In the genomic region with DNA sequence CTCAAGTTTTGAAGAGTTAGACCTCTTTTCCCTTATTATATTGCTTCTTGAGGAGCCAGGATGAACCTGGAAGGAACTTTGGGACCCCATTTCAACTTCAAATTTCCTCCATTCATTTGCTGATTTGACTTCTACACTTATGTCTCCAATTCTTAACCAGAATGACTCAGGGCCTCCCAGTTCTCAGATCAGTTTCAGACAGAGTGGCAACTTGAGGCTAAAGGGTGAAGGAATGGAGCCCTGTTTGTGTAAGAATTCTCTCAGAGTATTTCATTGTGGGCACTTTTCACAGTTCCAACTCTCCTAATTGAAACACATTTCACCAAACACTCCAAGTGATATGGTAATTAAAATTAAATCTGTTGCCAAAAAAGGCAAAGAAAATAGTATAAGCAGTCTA, we compare ENCODE assay signal across 23 cellular contexts.
DNase-seq lines count a peak whose midpoint lies in the region; ATAC-seq lines count a peak whose summit lies in the region.
"Had no signal": no experiment of that assay in that cellular context is flagged by ENCODE, and none has a peak within 500 bp of the region (broad histone marks: within the 10 kb centered on the region; RNA-seq: fewer than 3 reads in every experiment).

No MANE protein-coding gene starts in this region.

- no peak for ATAC-seq in HG03520 (IDR thresholded peaks at IDR 0.05; ENCODE audit: unreplicated experiment)
- no peak for ATAC-seq in activated CD4-positive, CD25-positive, alpha-beta regulatory T cell treated with anti-CD3 and anti-CD28 coated beads, Interleukin-2, amount 50 U/mL, for 24 hours
- ATAC-seq: CD8-positive, alpha-beta T cell had no signal

- DNase-seq in LHCN-M2 (ENCODE audit: low read depth) (peak; percentile 35), epithelial cell of prostate (ENCODE audit: low read depth, low spot score) (no peak), kidney tubule cell (ENCODE audit: low spot score) (peak; percentile 37), kidney glomerular epithelial cell (lab: John Stamatoyannopoulos, UW) (no peak)
- no peak for DNase-seq in stimulated activated CD4-positive, alpha-beta T cell treated with anti-CD3 and anti-CD28 coated beads, Interleukin-4, amount 100 ng/mL, for 1 hour
- DNase-seq: C1 segment of cervical spinal cord; Caco-2; CD8-positive, alpha-beta T cell; EL; GF-D8; H7; KBM-7; MM.1S; NCI-H1417; NCI-H1694; NCI-H2029 treated with DMSO at 0.1 percent for 48 hours; NCI-H2227 treated with DMSO at 0.1 percent for 48 hours; NCI-H526 treated with DMSO at 0.1 percent for 48 hours; Right ventricle myocardium superior; RPMI8226 had no signal

- H3K27ac ChIP-seq in epithelial cell of prostate, result peak overlapping the region; percentile 38
- H3K27ac ChIP-seq: SJSA1 had no signal

Comparison
In these comparisons a context has a peak if more than half of its experiments do, and no peak if none do; other contexts are left out.
1. DNase-seq: peak in LHCN-M2 (single experiment) and kidney tubule cell (single experiment); none in epithelial cell of prostate (single experiment), stimulated activated CD4-positive, alpha-beta T cell treated with anti-CD3 and anti-CD28 coated beads, Interleukin-4, amount 100 ng/mL, for 1 hour (single experiment) and kidney glomerular epithelial cell (single experiment).